8 cellular contexts compared by ENCODE assay signal in genomic region chr5:24633705-24634325, GRCh38. TPM values are rescaled to one million over a fixed set of nuclear protein-coding genes. Genes with fewer than 3 reads are reported as not detected.
DNase-seq lines count a peak whose midpoint lies in the region; ATAC-seq and TF ChIP-seq lines count a peak whose summit lies in the region.

No MANE protein-coding gene starts in this region.

- H4K20me1 ChIP-seq in osteoblast (ENCODE audit: insufficient read depth, low read length), result no peaks in the 10 kb centered on the region

- H3K27me3 ChIP-seq in osteoblast (ENCODE audit: insufficient read depth, low read length), result no peaks in the 10 kb centered on the region

- H3K36me3 ChIP-seq in osteoblast (ENCODE audit: insufficient read depth, low read length), result no peaks in the 10 kb centered on the region

- H3K4me1 ChIP-seq in osteoblast (ENCODE audit: insufficient read depth, low read length), result no peaks in the 10 kb centered on the region

- H3K4me2 ChIP-seq in osteoblast (ENCODE audit: insufficient read depth, low read length), result no peak overlapping the region

- no peak overlapping the region for H3K27ac Mint-ChIP-seq in stimulated activated naive CD8-positive, alpha-beta T cell treated with anti-CD3 and anti-CD28 coated beads, Interleukin-15, amount 100 ng/mL, for 72 hours

- H3K4me3 ChIP-seq in osteoblast (ENCODE audit: insufficient read depth, low read length), result no peak overlapping the region

- no peaks in the 10 kb centered on the region for H3K9me3 ChIP-seq in osteoblast (ENCODE audit: low read depth, low read length)

- no peaks in the 10 kb centered on the region for H3K27me3 Mint-ChIP-seq in stimulated activated naive CD8-positive, alpha-beta T cell treated with anti-CD3 and anti-CD28 coated beads, Interleukin-15, amount 100 ng/mL, for 72 hours

- no peak overlapping the region for H3K27ac ChIP-seq in osteoblast (ENCODE audit: low read depth, low read length)

- H3K4me3 Mint-ChIP-seq in stimulated activated naive CD8-positive, alpha-beta T cell treated with anti-CD3 and anti-CD28 coated beads, Interleukin-15, amount 100 ng/mL, for 72 hours, result no peak overlapping the region

- peak; percentile 46 for TF ChIP-seq CTCF in osteoblast (IDR thresholded peaks at IDR 0.05; ENCODE audit: extremely low read depth, low read depth, low read length)

- no peaks in the 10 kb centered on the region for H3K4me1 Mint-ChIP-seq in stimulated activated naive CD8-positive, alpha-beta T cell treated with anti-CD3 and anti-CD28 coated beads, Interleukin-15, amount 100 ng/mL, for 72 hours

- peak; percentile 76 for ATAC-seq in HG03469 (IDR thresholded peaks at IDR 0.05; ENCODE audit: unreplicated experiment)
- ATAC-seq in HG02840 (IDR thresholded peaks at IDR 0.05; ENCODE audit: low FRiP score, unreplicated experiment), result no peak
- no peak for ATAC-seq in stimulated activated naive CD8-positive, alpha-beta T cell treated with anti-CD3 and anti-CD28 coated beads, Interleukin-15, amount 100 ng/mL, for 72 hours

- DNase-seq in DMS79 treated with DMSO at 0.1 percent for 48 hours (lab: John Stamatoyannopoulos, UW) (peak; percentile 27), DMS79 (lab: John Stamatoyannopoulos, UW) (no peak), NCI-H82 (lab: John Stamatoyannopoulos, UW) (peak; percentile 66), dermis blood vessel endothelial cell (peak; percentile 52), osteoblast (ENCODE audit: insufficient read length, low spot score, missing footprints) (no peak)
- no peak for DNase-seq in stimulated activated naive CD8-positive, alpha-beta T cell treated with anti-CD3 and anti-CD28 coated beads, Interleukin-15, amount 100 ng/mL, for 72 hours

- no peak overlapping the region for H2AFZ ChIP-seq in osteoblast (ENCODE audit: low read length)

- H3K9me3 Mint-ChIP-seq in stimulated activated naive CD8-positive, alpha-beta T cell treated with anti-CD3 and anti-CD28 coated beads, Interleukin-15, amount 100 ng/mL, for 72 hours, result no peaks in the 10 kb centered on the region

- H3K79me2 ChIP-seq in osteoblast (ENCODE audit: insufficient read depth, low read length), result no peaks in the 10 kb centered on the region

RNA-seq across cellular contexts. Expression of gene CDH10, which starts 11.0 kb away (rescaled TPM):
- total RNA-seq in dermis blood vessel endothelial cell (not detected in 2 replicates), osteoblast (not detected in 2 replicates)

Comparison
In these comparisons a context has a peak if more than half of its experiments do, and no peak if none do; other contexts are left out.
1. DNase-seq: peak in DMS79 treated with DMSO at 0.1 percent for 48 hours (single experiment), NCI-H82 (single experiment) and dermis blood vessel endothelial cell (single experiment); none in DMS79 (single experiment), osteoblast (single experiment) and stimulated activated naive CD8-positive, alpha-beta T cell treated with anti-CD3 and anti-CD28 coated beads, Interleukin-15, amount 100 ng/mL, for 72 hours (0 of 2).